Comparison of ENCODE assay signal across 8 cellular contexts in the genomic region with DNA sequence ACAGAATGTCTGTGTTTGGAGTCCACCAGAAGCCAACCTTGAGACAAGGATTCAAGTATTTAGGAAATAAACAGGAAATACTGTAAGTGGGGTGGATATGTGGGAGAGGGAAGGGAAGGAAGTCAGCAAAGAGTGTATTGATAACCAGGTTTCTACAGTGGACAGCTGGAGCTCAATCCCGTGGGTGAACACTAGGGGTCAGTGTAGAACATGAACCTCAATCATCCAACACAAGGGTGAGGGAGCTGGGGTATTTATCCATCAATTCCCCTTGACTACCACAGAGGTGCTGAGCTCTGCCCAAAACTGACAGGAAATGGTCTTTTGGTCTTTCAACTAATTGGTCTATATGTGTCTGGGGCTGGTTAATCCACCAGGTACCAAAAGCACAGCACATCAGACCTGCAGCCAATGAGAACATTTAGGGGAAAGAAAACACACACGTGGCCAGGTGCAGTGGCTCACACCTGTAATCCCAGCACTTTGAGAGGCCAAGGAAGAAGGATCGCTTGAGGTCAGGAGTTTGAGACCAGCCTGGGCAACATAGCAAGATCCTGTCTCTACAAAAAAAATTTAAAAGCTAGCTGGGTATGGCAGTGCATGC. TPM values are rescaled to one million over a fixed set of nuclear protein-coding genes. Genes with fewer than 3 reads are reported as not detected.
DNase-seq lines count a peak whose midpoint lies in the region; ATAC-seq and TF ChIP-seq lines count a peak whose summit lies in the region.

No MANE protein-coding gene starts in this region.

- POLR2A ChIA-PET in CD4-positive, alpha-beta memory T cell (lab: Charles Lee; ENCODE audit: partially characterized antibody): no interaction called here

- intact Hi-C loops in CD4-positive, alpha-beta memory T cell (cut with micrococcal nuclease): loop anchor here (1.0 kb wide), 1 partner anchor 49 kb away; no protein-coding TSS in a partner anchor
- intact Hi-C loops in natural killer cell (cut with micrococcal nuclease): loop anchor here (1.0 kb wide), 1 partner anchor 49 kb away; no protein-coding TSS in a partner anchor

- DNase-seq in CD4-positive, alpha-beta memory T cell: peak in 4 of 5 donors; percentile 35 to 44 (median 40)
- DNase-seq in HT1080 (ENCODE audit: low read depth) (peak; percentile 49), natural killer cell (peak; percentile 31)
- DNase-seq in effector memory CD8-positive, alpha-beta T cell: peak; percentile 33 to 43 (median 36)

- peaks cover under 1 to 7% (median 2%) of the 10 kb centered on the region in 4 donors for H3K4me1 Mint-ChIP-seq in CD4-positive, alpha-beta memory T cell
- peaks cover 0 to under 1% of the 10 kb centered on the region in 2 donors for H3K4me1 Mint-ChIP-seq in effector memory CD8-positive, alpha-beta T cell (ENCODE audit: low read depth in 2 of 2)
- peaks cover 2% of the 10 kb centered on the region in 2 donors for H3K4me1 Mint-ChIP-seq in natural killer cell

- H3K9me3 Mint-ChIP-seq in CD4-positive, alpha-beta memory T cell: peaks cover 5 to 32% (median 22%) of the 10 kb centered on the region in 8 donors
- peaks cover 10 to 17% of the 10 kb centered on the region in 2 donors for H3K9me3 Mint-ChIP-seq in effector memory CD8-positive, alpha-beta T cell
- peaks cover 8 to 10% of the 10 kb centered on the region in 2 donors for H3K9me3 Mint-ChIP-seq in natural killer cell

- H3K27me3 Mint-ChIP-seq in CD4-positive, alpha-beta memory T cell: peaks cover 14 to 20% of the 10 kb centered on the region in 2 donors
- H3K27me3 Mint-ChIP-seq in effector memory CD8-positive, alpha-beta T cell: peaks cover 20 to 44% of the 10 kb centered on the region in 2 donors
- peaks cover 20 to 22% of the 10 kb centered on the region in 2 donors for H3K27me3 Mint-ChIP-seq in natural killer cell (ENCODE audit: low read depth in 2 of 2)

- H3K4me3 ChIP-seq in CD4-positive, alpha-beta memory T cell (ENCODE audit: low read length in 2 of 2): no peak overlapping the region
- H3K4me3 ChIP-seq in WI38 (ENCODE audit: low read depth, low read length): no peak overlapping the region

- no peaks in the 10 kb centered on the region for H3K27me3 ChIP-seq in CD4-positive, alpha-beta memory T cell (ENCODE audit: insufficient read depth, low read length)

- peak; percentile 53 for ATAC-seq in effector memory CD8-positive, alpha-beta T cell (replicated peaks)
- ATAC-seq in natural killer cell (peak in 2 of 3 donors; percentile 72 to 81), HG03378 (IDR thresholded peaks at IDR 0.05; ENCODE audit: unreplicated experiment) (no peak), GM18907 (IDR thresholded peaks at IDR 0.05; ENCODE audit: unreplicated experiment) (no peak), GM21576 (IDR thresholded peaks at IDR 0.05; ENCODE audit: unreplicated experiment) (no peak)

- CTCF ChIA-PET in CD4-positive, alpha-beta memory T cell (lab: Charles Lee; ENCODE audit: partially characterized antibody): interaction anchor here (0.6 to 6.6 kb wide), 15 partner anchors 9 to 454 kb away, joined by 3 to 74 read pairs (median 3); no protein-coding TSS in a partner anchor

- H3K36me3 ChIP-seq in CD4-positive, alpha-beta memory T cell (ENCODE audit: insufficient read depth, low read length): no peaks in the 10 kb centered on the region

- H3K36me3 Mint-ChIP-seq in CD4-positive, alpha-beta memory T cell: peaks cover 8 to 12% of the 10 kb centered on the region in 2 donors
- no peaks in the 10 kb centered on the region for H3K36me3 Mint-ChIP-seq in effector memory CD8-positive, alpha-beta T cell (ENCODE audit: insufficient read depth)
- peaks cover 10% of the 10 kb centered on the region for H3K36me3 Mint-ChIP-seq in natural killer cell

- H3K4me3 Mint-ChIP-seq in CD4-positive, alpha-beta memory T cell: peak overlapping the region in 1 of 8 donors; percentile 15
- no peak overlapping the region for H3K4me3 Mint-ChIP-seq in effector memory CD8-positive, alpha-beta T cell
- no peak overlapping the region for H3K4me3 Mint-ChIP-seq in natural killer cell

- TF ChIP-seq CTCF in WI38 (IDR thresholded peaks at IDR 0.05; ENCODE audit: low read depth, low read length) (peak; percentile 78), natural killer cell (IDR thresholded peaks at IDR 0.05) (peak; percentile 66)

- H3K4me1 ChIP-seq in CD4-positive, alpha-beta memory T cell (ENCODE audit: insufficient read depth, low read length): no peaks in the 10 kb centered on the region

- no peak overlapping the region for H3K27ac Mint-ChIP-seq in CD4-positive, alpha-beta memory T cell
- H3K27ac Mint-ChIP-seq in effector memory CD8-positive, alpha-beta T cell: no peak overlapping the region
- H3K27ac Mint-ChIP-seq in natural killer cell: no peak overlapping the region

- no peak overlapping the region for H3K27ac ChIP-seq in CD4-positive, alpha-beta memory T cell (ENCODE audit: low read depth, low read length)

- H3K9me3 ChIP-seq in CD4-positive, alpha-beta memory T cell (ENCODE audit: control insufficient read depth in 1 of 2, low read length in 2 of 2): peaks cover 0 to 5% of the 10 kb centered on the region in 2 donors

RNA-seq across cellular contexts. Expression of a gene that starts 5.6 kb away (rescaled TPM):
- total RNA-seq in CD4-positive, alpha-beta memory T cell: not detected
- not detected for polyA plus RNA-seq in CD4-positive, alpha-beta memory T cell
- total RNA-seq in HT1080 (2014; rRNA removed; shearing (Covaris generic)): 55.8 and 67.8 TPM in 2 replicates
- polyA plus RNA-seq in HT1080 (2015; cell fraction: cytosol; rRNA removed): 46.7 and 54.9 TPM in 2 replicates
- 51.8 and 57.6 TPM in 2 replicates for polyA plus RNA-seq in HT1080 (2015; cell fraction: nucleus; rRNA removed)
- total RNA-seq in natural killer cell: not detected

RNA-seq across cellular contexts. Expression of a gene that starts 19.6 kb away (rescaled TPM):
- total RNA-seq in CD4-positive, alpha-beta memory T cell: not detected
- not detected for polyA plus RNA-seq in CD4-positive, alpha-beta memory T cell
- total RNA-seq in HT1080 (2014; rRNA removed; shearing (Covaris generic)): not detected in 2 replicates
- not detected in 2 replicates for polyA plus RNA-seq in HT1080 (2015; cell fraction: cytosol; rRNA removed)
- polyA plus RNA-seq in HT1080 (2015; cell fraction: nucleus; rRNA removed): not detected in 2 replicates
- total RNA-seq in natural killer cell: not detected

RNA-seq across cellular contexts. Expression of a gene that starts 52.3 kb away (rescaled TPM):
- total RNA-seq in CD4-positive, alpha-beta memory T cell: not detected
- under 1 TPM in 1 of 2 donors, not detected in 1; 0.09 TPM for polyA plus RNA-seq in CD4-positive, alpha-beta memory T cell
- 0.11 TPM in 1 of 2 replicates, not detected in the other for total RNA-seq in HT1080 (2014; rRNA removed; shearing (Covaris generic))
- polyA plus RNA-seq in HT1080 (2015; cell fraction: cytosol; rRNA removed): not detected in 2 replicates
- polyA plus RNA-seq in HT1080 (2015; cell fraction: nucleus; rRNA removed): not detected in 2 replicates
- not detected for total RNA-seq in natural killer cell

Comparison
In these comparisons a context has a peak if more than half of its experiments do, and no peak if none do; other contexts are left out.
1. ATAC-seq: peak in effector memory CD8-positive, alpha-beta T cell (single experiment) and natural killer cell (2 of 3); none in HG03378 (single experiment), GM18907 (single experiment) and GM21576 (single experiment).
2. RNA of a gene that starts 5.6 kb away (total RNA-seq): 55.8 to 67.8 TPM in HT1080; not detected in CD4-positive, alpha-beta memory T cell and not detected in natural killer cell; every median in the first group is over 10 times any median in the second.
3. Peak in every context shown above with its lines, with median percentiles within 50 percentile points of each other: DNase-seq.